1 cellular context compared by ENCODE assay signal in the genomic region with DNA sequence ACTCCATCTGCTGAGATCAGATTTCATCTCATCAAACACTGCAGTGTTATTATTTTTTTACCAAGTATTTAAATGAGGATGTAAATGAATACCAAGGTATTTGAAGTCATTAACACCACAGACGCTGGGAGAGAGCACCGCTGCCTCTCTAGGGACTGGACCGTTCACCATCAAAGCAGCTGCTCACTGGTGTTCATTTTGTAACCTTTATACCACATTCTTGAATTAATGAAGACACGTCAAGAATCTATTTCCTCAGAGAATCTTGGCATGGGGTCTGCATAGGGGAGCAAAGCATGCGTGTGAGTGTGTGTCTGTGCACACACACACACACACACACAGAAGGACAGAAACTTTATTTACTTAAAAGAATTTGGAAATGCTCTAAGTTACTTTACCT.
TF ChIP-seq lines count a peak whose summit lies in the region.

No MANE protein-coding gene starts in this region.

TF ChIP-seq in GM23338, 12 proteins besides CTCF, POLR2A, EP300 and RAD21 (continued from another document):
- TF ChIP-seq, protein P1, sequence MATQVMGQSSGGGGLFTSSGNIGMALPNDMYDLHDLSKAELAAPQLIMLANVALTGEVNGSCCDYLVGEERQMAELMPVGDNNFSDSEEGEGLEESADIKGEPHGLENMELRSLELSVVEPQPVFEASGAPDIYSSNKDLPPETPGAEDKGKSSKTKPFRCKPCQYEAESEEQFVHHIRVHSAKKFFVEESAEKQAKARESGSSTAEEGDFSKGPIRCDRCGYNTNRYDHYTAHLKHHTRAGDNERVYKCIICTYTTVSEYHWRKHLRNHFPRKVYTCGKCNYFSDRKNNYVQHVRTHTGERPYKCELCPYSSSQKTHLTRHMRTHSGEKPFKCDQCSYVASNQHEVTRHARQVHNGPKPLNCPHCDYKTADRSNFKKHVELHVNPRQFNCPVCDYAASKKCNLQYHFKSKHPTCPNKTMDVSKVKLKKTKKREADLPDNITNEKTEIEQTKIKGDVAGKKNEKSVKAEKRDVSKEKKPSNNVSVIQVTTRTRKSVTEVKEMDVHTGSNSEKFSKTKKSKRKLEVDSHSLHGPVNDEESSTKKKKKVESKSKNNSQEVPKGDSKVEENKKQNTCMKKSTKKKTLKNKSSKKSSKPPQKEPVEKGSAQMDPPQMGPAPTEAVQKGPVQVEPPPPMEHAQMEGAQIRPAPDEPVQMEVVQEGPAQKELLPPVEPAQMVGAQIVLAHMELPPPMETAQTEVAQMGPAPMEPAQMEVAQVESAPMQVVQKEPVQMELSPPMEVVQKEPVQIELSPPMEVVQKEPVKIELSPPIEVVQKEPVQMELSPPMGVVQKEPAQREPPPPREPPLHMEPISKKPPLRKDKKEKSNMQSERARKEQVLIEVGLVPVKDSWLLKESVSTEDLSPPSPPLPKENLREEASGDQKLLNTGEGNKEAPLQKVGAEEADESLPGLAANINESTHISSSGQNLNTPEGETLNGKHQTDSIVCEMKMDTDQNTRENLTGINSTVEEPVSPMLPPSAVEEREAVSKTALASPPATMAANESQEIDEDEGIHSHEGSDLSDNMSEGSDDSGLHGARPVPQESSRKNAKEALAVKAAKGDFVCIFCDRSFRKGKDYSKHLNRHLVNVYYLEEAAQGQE (IDR thresholded peaks at IDR 0.05; ENCODE audit: unreplicated experiment): no peak
- TF ChIP-seq ZNF331 (CRISPR knock-in tag; IDR thresholded peaks at IDR 0.05; ENCODE audit: low read depth) (no peak), JUNB (IDR thresholded peaks at IDR 0.05; ENCODE audit: unreplicated experiment) (no peak), EZH2phosphoT487 (IDR thresholded peaks at IDR 0.05; ENCODE audit: unreplicated experiment) (no peak), CREB1 (CRISPR knock-in tag; IDR thresholded peaks at IDR 0.05; ENCODE audit: low read depth) (no peak), ZNF114 (CRISPR knock-in tag; IDR thresholded peaks at IDR 0.05) (no peak), POLR2AphosphoS5 (IDR thresholded peaks at IDR 0.05; ENCODE audit: low read depth) (no peak), STAT1 (IDR thresholded peaks at IDR 0.05; ENCODE audit: unreplicated experiment) (no peak)
- TF ChIP-seq, protein P2, sequence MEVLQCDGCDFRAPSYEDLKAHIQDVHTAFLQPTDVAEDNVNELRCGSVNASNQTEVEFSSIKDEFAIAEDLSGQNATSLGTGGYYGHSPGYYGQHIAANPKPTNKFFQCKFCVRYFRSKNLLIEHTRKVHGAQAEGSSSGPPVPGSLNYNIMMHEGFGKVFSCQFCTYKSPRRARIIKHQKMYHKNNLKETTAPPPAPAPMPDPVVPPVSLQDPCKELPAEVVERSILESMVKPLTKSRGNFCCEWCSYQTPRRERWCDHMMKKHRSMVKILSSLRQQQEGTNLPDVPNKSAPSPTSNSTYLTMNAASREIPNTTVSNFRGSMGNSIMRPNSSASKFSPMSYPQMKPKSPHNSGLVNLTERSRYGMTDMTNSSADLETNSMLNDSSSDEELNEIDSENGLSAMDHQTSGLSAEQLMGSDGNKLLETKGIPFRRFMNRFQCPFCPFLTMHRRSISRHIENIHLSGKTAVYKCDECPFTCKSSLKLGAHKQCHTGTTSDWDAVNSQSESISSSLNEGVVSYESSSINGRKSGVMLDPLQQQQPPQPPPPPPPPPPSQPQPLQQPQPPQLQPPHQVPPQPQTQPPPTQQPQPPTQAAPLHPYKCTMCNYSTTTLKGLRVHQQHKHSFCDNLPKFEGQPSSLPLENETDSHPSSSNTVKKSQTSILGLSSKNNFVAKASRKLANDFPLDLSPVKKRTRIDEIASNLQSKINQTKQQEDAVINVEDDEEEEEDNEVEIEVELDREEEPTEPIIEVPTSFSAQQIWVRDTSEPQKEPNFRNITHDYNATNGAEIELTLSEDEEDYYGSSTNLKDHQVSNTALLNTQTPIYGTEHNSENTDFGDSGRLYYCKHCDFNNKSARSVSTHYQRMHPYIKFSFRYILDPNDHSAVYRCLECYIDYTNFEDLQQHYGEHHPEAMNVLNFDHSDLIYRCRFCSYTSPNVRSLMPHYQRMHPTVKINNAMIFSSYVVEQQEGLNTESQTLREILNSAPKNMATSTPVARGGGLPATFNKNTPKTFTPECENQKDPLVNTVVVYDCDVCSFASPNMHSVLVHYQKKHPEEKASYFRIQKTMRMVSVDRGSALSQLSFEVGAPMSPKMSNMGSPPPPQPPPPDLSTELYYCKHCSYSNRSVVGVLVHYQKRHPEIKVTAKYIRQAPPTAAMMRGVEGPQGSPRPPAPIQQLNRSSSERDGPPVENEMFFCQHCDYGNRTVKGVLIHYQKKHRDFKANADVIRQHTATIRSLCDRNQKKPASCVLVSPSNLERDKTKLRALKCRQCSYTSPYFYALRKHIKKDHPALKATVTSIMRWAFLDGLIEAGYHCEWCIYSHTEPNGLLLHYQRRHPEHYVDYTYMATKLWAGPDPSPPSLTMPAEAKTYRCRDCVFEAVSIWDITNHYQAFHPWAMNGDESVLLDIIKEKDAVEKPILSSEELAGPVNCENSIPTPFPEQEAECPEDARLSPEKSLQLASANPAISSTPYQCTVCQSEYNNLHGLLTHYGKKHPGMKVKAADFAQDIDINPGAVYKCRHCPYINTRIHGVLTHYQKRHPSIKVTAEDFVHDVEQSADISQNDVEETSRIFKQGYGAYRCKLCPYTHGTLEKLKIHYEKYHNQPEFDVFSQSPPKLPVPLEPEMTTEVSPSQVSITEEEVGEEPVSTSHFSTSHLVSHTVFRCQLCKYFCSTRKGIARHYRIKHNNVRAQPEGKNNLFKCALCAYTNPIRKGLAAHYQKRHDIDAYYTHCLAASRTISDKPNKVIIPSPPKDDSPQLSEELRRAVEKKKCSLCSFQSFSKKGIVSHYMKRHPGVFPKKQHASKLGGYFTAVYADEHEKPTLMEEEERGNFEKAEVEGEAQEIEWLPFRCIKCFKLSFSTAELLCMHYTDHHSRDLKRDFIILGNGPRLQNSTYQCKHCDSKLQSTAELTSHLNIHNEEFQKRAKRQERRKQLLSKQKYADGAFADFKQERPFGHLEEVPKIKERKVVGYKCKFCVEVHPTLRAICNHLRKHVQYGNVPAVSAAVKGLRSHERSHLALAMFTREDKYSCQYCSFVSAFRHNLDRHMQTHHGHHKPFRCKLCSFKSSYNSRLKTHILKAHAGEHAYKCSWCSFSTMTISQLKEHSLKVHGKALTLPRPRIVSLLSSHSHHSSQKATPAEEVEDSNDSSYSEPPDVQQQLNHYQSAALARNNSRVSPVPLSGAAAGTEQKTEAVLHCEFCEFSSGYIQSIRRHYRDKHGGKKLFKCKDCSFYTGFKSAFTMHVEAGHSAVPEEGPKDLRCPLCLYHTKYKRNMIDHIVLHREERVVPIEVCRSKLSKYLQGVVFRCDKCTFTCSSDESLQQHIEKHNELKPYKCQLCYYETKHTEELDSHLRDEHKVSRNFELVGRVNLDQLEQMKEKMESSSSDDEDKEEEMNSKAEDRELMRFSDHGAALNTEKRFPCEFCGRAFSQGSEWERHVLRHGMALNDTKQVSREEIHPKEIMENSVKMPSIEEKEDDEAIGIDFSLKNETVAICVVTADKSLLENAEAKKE (CRISPR knock-in tag; IDR thresholded peaks at IDR 0.05): no peak
- TF ChIP-seq, protein P3, sequence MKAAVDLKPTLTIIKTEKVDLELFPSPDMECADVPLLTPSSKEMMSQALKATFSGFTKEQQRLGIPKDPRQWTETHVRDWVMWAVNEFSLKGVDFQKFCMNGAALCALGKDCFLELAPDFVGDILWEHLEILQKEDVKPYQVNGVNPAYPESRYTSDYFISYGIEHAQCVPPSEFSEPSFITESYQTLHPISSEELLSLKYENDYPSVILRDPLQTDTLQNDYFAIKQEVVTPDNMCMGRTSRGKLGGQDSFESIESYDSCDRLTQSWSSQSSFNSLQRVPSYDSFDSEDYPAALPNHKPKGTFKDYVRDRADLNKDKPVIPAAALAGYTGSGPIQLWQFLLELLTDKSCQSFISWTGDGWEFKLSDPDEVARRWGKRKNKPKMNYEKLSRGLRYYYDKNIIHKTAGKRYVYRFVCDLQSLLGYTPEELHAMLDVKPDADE (IDR thresholded peaks at IDR 0.05): no peak
